ENCODE assay signal across 17 cellular contexts in the genomic region with DNA sequence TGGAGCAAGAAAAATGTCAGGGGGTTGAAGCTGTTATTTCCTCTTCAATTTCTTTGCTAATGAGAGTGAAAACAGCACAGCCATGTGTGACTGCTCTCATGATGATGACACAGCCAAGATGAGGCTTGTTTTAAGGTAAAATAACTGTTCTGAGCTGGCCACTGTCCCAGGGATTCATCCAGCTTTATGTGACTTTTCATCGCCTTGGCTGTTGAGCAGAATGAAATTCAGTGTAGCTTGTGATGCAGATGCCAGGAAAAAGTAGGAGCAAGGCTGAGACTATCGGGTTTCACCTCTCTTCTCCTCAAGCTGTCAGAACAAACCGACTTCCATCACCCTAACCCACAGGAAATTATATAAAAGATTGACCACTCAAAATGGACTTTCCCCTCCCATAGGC.
"Had no signal": no experiment of that assay in that cellular context is flagged by ENCODE, and none has a peak within 500 bp of the region (broad histone marks: within the 10 kb centered on the region; RNA-seq: fewer than 3 reads in every experiment).

No MANE protein-coding gene starts in this region.

- H3K27me3 ChIP-seq: colonic mucosa, right lobe of liver, stomach, upper lobe of left lung had no signal

- H3K4me3 ChIP-seq: colonic mucosa, right lobe of liver, smooth muscle cell, stomach, thoracic aorta, upper lobe of left lung had no signal

- H3K4me2 ChIP-seq: smooth muscle cell had no signal

- H3K9me3 ChIP-seq: colonic mucosa, right lobe of liver, stomach, thoracic aorta, upper lobe of left lung had no signal

- ATAC-seq: activated CD4-positive, CD25-positive, alpha-beta regulatory T cell treated with anti-CD3 and anti-CD28 coated beads, Interleukin-2, amount 50 U/mL, for 24 hours; activated T-cell treated with anti-CD3 and anti-CD28 coated beads, Interleukin-2, amount 50 U/mL, for 4 hours; left lobe of liver; right lobe of liver; stimulated activated effector memory CD8-positive, alpha-beta T cell treated with anti-CD3 and anti-CD28 coated beads, Interleukin-12 subunit alpha, Interleukin-12 subunit beta, amount 100 ng/mL, for 72 hours had no signal

- H3K36me3 ChIP-seq: colonic mucosa, right lobe of liver, stomach, thoracic aorta, upper lobe of left lung had no signal

- DNase-seq: activated CD4-positive, alpha-beta T cell treated with anti-CD3 and anti-CD28 coated beads, Interleukin-2, amount 50 U/mL, for 1 hour; activated CD8-positive, alpha-beta memory T cell treated with anti-CD3 and anti-CD28 coated beads, Interleukin-2, amount 50 U/mL, for 4 hours; activated naive CD4-positive, alpha-beta T cell treated with anti-CD3 and anti-CD28 coated beads for 36 hours; activated T-cell treated with anti-CD3 and anti-CD28 coated beads, Interleukin-2, amount 50 U/mL, for 4 hours; caudate nucleus; colonic mucosa; endodermal cell; right lobe of liver; stimulated activated CD4-positive, alpha-beta T cell treated with anti-CD3 and anti-CD28 coated beads, Interleukin-4, amount 100 ng/mL, for 24 hours; stomach; upper lobe of left lung had no signal

- H3K4me1 ChIP-seq: colonic mucosa, right lobe of liver, upper lobe of left lung had no signal

- H3K27ac ChIP-seq: colonic mucosa, epithelial cell of prostate, right lobe of liver, stomach, thoracic aorta, upper lobe of left lung had no signal
